In genomic region chr5:100904259-100904822, GRCh38 we compare ENCODE assay signal across 8 cellular contexts. TPM values are rescaled to one million over a fixed set of nuclear protein-coding genes. Genes with fewer than 3 reads are reported as not detected.
DNase-seq lines count a peak whose midpoint lies in the region; ATAC-seq and TF ChIP-seq lines count a peak whose summit lies in the region.

No MANE protein-coding gene starts in this region.

- H3K4me1 ChIP-seq in HUES6 (ENCODE audit: control insufficient read depth, insufficient read depth, low read length): peaks cover 26% of the 10 kb centered on the region

- peak; percentile 22 for ATAC-seq in CD4-positive, alpha-beta T cell (ENCODE audit: poor library complexity)
- ATAC-seq in GM21360 (IDR thresholded peaks at IDR 0.05; ENCODE audit: unreplicated experiment): peak; percentile 29
- ATAC-seq in activated CD8-positive, alpha-beta T cell treated with anti-CD3 and anti-CD28 coated beads, Interleukin-2, amount 10 ng/mL, durations not matched to agents 7 days and 5 days: peak; percentile 24

- DNase-seq in CD4-positive, alpha-beta T cell: peak in 8 of 10 experiments; percentile 16 to 60 (median 34)
- DNase-seq in activated CD8-positive, alpha-beta T cell treated with anti-CD3 and anti-CD28 coated beads, Interleukin-2, amount 10 ng/mL, durations not matched to agents 7 days and 5 days: peak; percentile 79
- DNase-seq in germinal center (ENCODE audit: low spot score) (peak; percentile 20), HuH-7 (ENCODE audit: low spot score) (no peak), mucosa of gallbladder (ENCODE audit: low spot score) (no peak)
- DNase-seq in stimulated activated CD4-positive, alpha-beta T cell treated with anti-CD3 and anti-CD28 coated beads, Interleukin-12 subunit alpha, Interleukin-12 subunit beta, amount 100 ng/mL, for 24 hours (ENCODE audit: low read depth in 2 of 2): peak; percentile 24 to 40

- TF ChIP-seq CTCF in CD4-positive, alpha-beta T cell (IDR thresholded peaks at IDR 0.05): no peak

- H3K9me3 Mint-ChIP-seq in CD4-positive, alpha-beta T cell: no peaks in the 10 kb centered on the region
- H3K9me3 Mint-ChIP-seq in activated CD8-positive, alpha-beta T cell treated with anti-CD3 and anti-CD28 coated beads, Interleukin-2, amount 10 ng/mL, durations not matched to agents 7 days and 5 days (ENCODE audit: insufficient read depth): no peaks in the 10 kb centered on the region

- H3K4me1 Mint-ChIP-seq in CD4-positive, alpha-beta T cell (ENCODE audit: low read depth): peaks cover 46% of the 10 kb centered on the region
- H3K4me1 Mint-ChIP-seq in activated CD8-positive, alpha-beta T cell treated with anti-CD3 and anti-CD28 coated beads, Interleukin-2, amount 10 ng/mL, durations not matched to agents 7 days and 5 days (ENCODE audit: low read depth): peaks cover 34% of the 10 kb centered on the region

- H3K4me3 ChIP-seq in HUES6 (ENCODE audit: low read depth, low read length): peak overlapping the region; percentile 78

- H3K27me3 ChIP-seq in CD4-positive, alpha-beta T cell (ENCODE audit: control insufficient read depth, insufficient read depth, low read length): no peaks in the 10 kb centered on the region
- peaks cover 64% of the 10 kb centered on the region for H3K27me3 ChIP-seq in HUES6 (ENCODE audit: control insufficient read depth, insufficient read depth, low read length)

- peak overlapping the region; percentile 92 for H3K4me3 Mint-ChIP-seq in CD4-positive, alpha-beta T cell
- peak overlapping the region; percentile 99 for H3K4me3 Mint-ChIP-seq in activated CD8-positive, alpha-beta T cell treated with anti-CD3 and anti-CD28 coated beads, Interleukin-2, amount 10 ng/mL, durations not matched to agents 7 days and 5 days

- H3K9ac ChIP-seq in HUES6 (ENCODE audit: low read length): no peak overlapping the region

- CTCF ChIA-PET in CD4-positive, alpha-beta T cell (lab: Charles Lee): interaction anchor here (1.2 kb wide), 1 partner anchor 59 kb away, joined by 3 read pairs; no protein-coding TSS in a partner anchor
- CTCF ChIA-PET in activated CD8-positive, alpha-beta T cell treated with anti-CD3 and anti-CD28 coated beads, Interleukin-2, amount 10 ng/mL, durations not matched to agents 7 days and 5 days (lab: Charles Lee): interaction anchor here (0.9 to 6.7 kb wide), 6 partner anchors 10 to 474 kb away, joined by 3 to 71 read pairs (median 27); no protein-coding TSS in a partner anchor

- no peaks in the 10 kb centered on the region for H3K9me3 ChIP-seq in CD4-positive, alpha-beta T cell (ENCODE audit: control insufficient read depth, low read length)
- no peaks in the 10 kb centered on the region for H3K9me3 ChIP-seq in HUES6 (ENCODE audit: control insufficient read depth, insufficient read depth, low read depth, low read length)

- no peaks in the 10 kb centered on the region for H3K27me3 Mint-ChIP-seq in CD4-positive, alpha-beta T cell
- H3K27me3 Mint-ChIP-seq in activated CD8-positive, alpha-beta T cell treated with anti-CD3 and anti-CD28 coated beads, Interleukin-2, amount 10 ng/mL, durations not matched to agents 7 days and 5 days (ENCODE audit: low read depth): no peaks in the 10 kb centered on the region

- H3K36me3 ChIP-seq in HUES6 (ENCODE audit: control insufficient read depth, insufficient read depth, low read length): no peaks in the 10 kb centered on the region

- POLR2A ChIA-PET in CD4-positive, alpha-beta T cell (lab: Charles Lee): interaction anchor here (0.8 to 6.5 kb wide), 10 partner anchors 15 to 1986 kb away, joined by 3 to 181 read pairs (median 7); partner anchors contain the start of gene CHD1
- POLR2A ChIA-PET in activated CD8-positive, alpha-beta T cell treated with anti-CD3 and anti-CD28 coated beads, Interleukin-2, amount 10 ng/mL, durations not matched to agents 7 days and 5 days (lab: Charles Lee): interaction anchor here (1.1 to 6.9 kb wide), 7 partner anchors 9 to 125 kb away, joined by 3 to 188 read pairs (median 8); no protein-coding TSS in a partner anchor

- peak overlapping the region; percentile 93 for H3K27ac Mint-ChIP-seq in CD4-positive, alpha-beta T cell
- peak overlapping the region; percentile 97 for H3K27ac Mint-ChIP-seq in activated CD8-positive, alpha-beta T cell treated with anti-CD3 and anti-CD28 coated beads, Interleukin-2, amount 10 ng/mL, durations not matched to agents 7 days and 5 days

- H3K27ac ChIP-seq in CD4-positive, alpha-beta T cell (ENCODE audit: low read depth, low read length): peak overlapping the region; percentile 96
- no peak overlapping the region for H3K27ac ChIP-seq in HUES6 (ENCODE audit: low read depth, low read length)

- peaks cover 40% of the 10 kb centered on the region for H3K36me3 Mint-ChIP-seq in CD4-positive, alpha-beta T cell (ENCODE audit: low read depth)
- H3K36me3 Mint-ChIP-seq in activated CD8-positive, alpha-beta T cell treated with anti-CD3 and anti-CD28 coated beads, Interleukin-2, amount 10 ng/mL, durations not matched to agents 7 days and 5 days (ENCODE audit: low read depth): peaks cover 36% of the 10 kb centered on the region

- intact Hi-C loops in CD4-positive, alpha-beta T cell (cut with DNase I, micrococcal nuclease): loop anchor here (5.0 kb wide), 6 partner anchors 67 to 1977 kb away; partner anchors contain the start of genes FAM174A (in 2 of the 2) and CHD1 (in 1 of the 2)

RNA-seq across cellular contexts. Expression of gene ST8SIA4, which starts 1.3 kb away (rescaled TPM):
- total RNA-seq in CD4-positive, alpha-beta T cell: 10 to 100 TPM; 17.8 to 19.5 TPM
- 10 to 100 TPM; 35.8 to 37.5 TPM for total RNA-seq in activated CD8-positive, alpha-beta T cell treated with anti-CD3 and anti-CD28 coated beads, Interleukin-2, amount 10 ng/mL, durations not matched to agents 7 days and 5 days
- total RNA-seq in mucosa of gallbladder: 9.4 TPM

Comparison
In these comparisons a context has a peak if more than half of its experiments do, and no peak if none do; other contexts are left out.
1. DNase-seq: peak in CD4-positive, alpha-beta T cell (8 of 10), activated CD8-positive, alpha-beta T cell treated with anti-CD3 and anti-CD28 coated beads, Interleukin-2, amount 10 ng/mL, durations not matched to agents 7 days and 5 days (single experiment), germinal center (single experiment) and stimulated activated CD4-positive, alpha-beta T cell treated with anti-CD3 and anti-CD28 coated beads, Interleukin-12 subunit alpha, Interleukin-12 subunit beta, amount 100 ng/mL, for 24 hours (2 of 2); none in HuH-7 (single experiment) and mucosa of gallbladder (single experiment).
2. Peak in every context shown above with its lines, with median percentiles within 50 percentile points of each other: ATAC-seq.